ENCODE assay signal across 1 cellular context in genomic region chr1:70518106-70518505, GRCh38.
TF ChIP-seq lines count a peak whose summit lies in the region.

No MANE protein-coding gene starts in this region.

TF ChIP-seq in K562, 482 proteins besides CTCF, POLR2A, EP300 and RAD21 (continued from another document):
- TF ChIP-seq, protein P1, sequence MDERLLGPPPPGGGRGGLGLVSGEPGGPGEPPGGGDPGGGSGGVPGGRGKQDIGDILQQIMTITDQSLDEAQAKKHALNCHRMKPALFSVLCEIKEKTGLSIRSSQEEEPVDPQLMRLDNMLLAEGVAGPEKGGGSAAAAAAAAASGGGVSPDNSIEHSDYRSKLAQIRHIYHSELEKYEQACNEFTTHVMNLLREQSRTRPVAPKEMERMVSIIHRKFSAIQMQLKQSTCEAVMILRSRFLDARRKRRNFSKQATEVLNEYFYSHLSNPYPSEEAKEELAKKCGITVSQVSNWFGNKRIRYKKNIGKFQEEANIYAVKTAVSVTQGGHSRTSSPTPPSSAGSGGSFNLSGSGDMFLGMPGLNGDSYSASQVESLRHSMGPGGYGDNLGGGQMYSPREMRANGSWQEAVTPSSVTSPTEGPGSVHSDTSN (CRISPR knock-in tag; IDR thresholded peaks at IDR 0.05; ENCODE audit: low read depth) = no peak
- TF ChIP-seq, protein P1 (tag; conservative IDR thresholded peaks at IDR 0.05; ENCODE audit: low read depth) = peak; percentile 52
- TF ChIP-seq SMARCA4 (IDR thresholded peaks at IDR 0.05) = peak; percentile 43; the same call in 1 of the 2 replicates
- TF ChIP-seq BRD4 (IDR thresholded peaks at IDR 0.05) = no peak
